ENCODE assay signal across 21 cellular contexts in genomic region chr22:21933413-21933812, GRCh38. TPM values are rescaled to one million over a fixed set of nuclear protein-coding genes. Genes with fewer than 3 reads are reported as not detected.
DNase-seq lines count a peak whose midpoint lies in the region; ATAC-seq and TF ChIP-seq lines count a peak whose summit lies in the region.
"Had no signal": no experiment of that assay in that cellular context is flagged by ENCODE, and none has a peak within 500 bp of the region (broad histone marks: within the 10 kb centered on the region; RNA-seq: fewer than 3 reads in every experiment).

No MANE protein-coding gene starts in this region.

- no peak overlapping the region for H3K56ac ChIP-seq in mesendoderm (ENCODE audit: low read length)

- peaks cover 36% of the 10 kb centered on the region for H3K4me1 Mint-ChIP-seq in CD14-positive monocyte
- peaks cover 18% of the 10 kb centered on the region for H3K4me1 Mint-ChIP-seq in osteocyte (ENCODE audit: unreplicated experiment)
- peaks cover 7 to 17% (median 13%) of the 10 kb centered on the region in 3 donors for H3K4me1 Mint-ChIP-seq in CD8-positive, alpha-beta memory T cell

- H3K27me3 ChIP-seq in dorsolateral prefrontal cortex (no peaks in the 10 kb centered on the region), mesendoderm (ENCODE audit: insufficient read depth, low read length, poor library complexity) (no peaks in the 10 kb centered on the region)
- no peaks in the 10 kb centered on the region for H3K27me3 ChIP-seq in CD8-positive, alpha-beta memory T cell (ENCODE audit: insufficient read depth, low read length, poor library complexity, severe bottlenecking)
- H3K27me3 ChIP-seq: BLaER1 had no signal

- no peak overlapping the region for H4K8ac ChIP-seq in mesendoderm (ENCODE audit: low read depth, low read length)

- no peak overlapping the region for H3K9ac ChIP-seq in mesendoderm (ENCODE audit: low read length)
- H3K9ac ChIP-seq: BLaER1 had no signal

- intact Hi-C loops in CD14-positive monocyte (cut with micrococcal nuclease) (loop anchor here (10.0 kb wide), 3 partner anchors 119 to 279 kb away; no protein-coding TSS in a partner anchor), dorsolateral prefrontal cortex (cut with DNase I) (loop anchor here (5.0 to 10.0 kb wide), 2 partner anchors 66 to 139 kb away; partner anchors contain the start of gene MAPK1 (in 1 of the 2))

- no peaks in the 10 kb centered on the region for H3K9me3 ChIP-seq in CD8-positive, alpha-beta memory T cell (ENCODE audit: low read length)
- H3K9me3 ChIP-seq: A549, BLaER1, HAP-1 had no signal

- WGBS in mesendoderm (ENCODE audit: extremely low coverage, insufficient coverage, low lambda C conversion rate): no CpG with 5 or more reads among the region's 23 CpGs

- H3K27me3 Mint-ChIP-seq in CD14-positive monocyte (ENCODE audit: low read depth in 3 of 3) (no peaks in the 10 kb centered on the region), osteocyte (ENCODE audit: unreplicated experiment) (no peaks in the 10 kb centered on the region)
- H3K27me3 Mint-ChIP-seq in CD8-positive, alpha-beta memory T cell: no peaks in the 10 kb centered on the region

- no peaks in the 10 kb centered on the region for H3K79me1 ChIP-seq in mesendoderm (ENCODE audit: low read length)

- CTCF ChIA-PET in CD8-positive, alpha-beta memory T cell (lab: Charles Lee): no interaction called here

- H3K27ac ChIP-seq in dorsolateral prefrontal cortex (peak overlapping the region in 50 of 59 donors; percentile 2 to 99 (median 66)), temporal lobe (ENCODE audit: low read depth, low read length) (peak overlapping the region; percentile 18), mesendoderm (ENCODE audit: low read depth, low read length) (no peak overlapping the region)
- H3K27ac ChIP-seq in CD8-positive, alpha-beta memory T cell (ENCODE audit: low read depth, low read length): no peak overlapping the region
- H3K27ac ChIP-seq: 22Rv1, A549, BLaER1 had no signal

- no peaks in the 10 kb centered on the region for H3K79me2 ChIP-seq in mesendoderm (ENCODE audit: control insufficient read depth, insufficient read depth, low read length)

- H3K4me1 ChIP-seq in mesendoderm (ENCODE audit: control insufficient read depth, low read depth, low read length): no peaks in the 10 kb centered on the region
- H3K4me1 ChIP-seq in CD8-positive, alpha-beta memory T cell (ENCODE audit: insufficient read depth, low read length): peaks cover 12% of the 10 kb centered on the region

- no peak overlapping the region for H3K23ac ChIP-seq in mesendoderm (ENCODE audit: low read length)

- H3K4ac ChIP-seq in mesendoderm (ENCODE audit: low read depth, low read length): no peak overlapping the region

- H3K36me3 Mint-ChIP-seq in CD14-positive monocyte (peaks cover 55 to 73% of the 10 kb centered on the region in 2 donors), osteocyte (ENCODE audit: unreplicated experiment) (peaks cover 23% of the 10 kb centered on the region)
- H3K36me3 Mint-ChIP-seq in CD8-positive, alpha-beta memory T cell: peaks cover 0 to 44% (median 11%) of the 10 kb centered on the region in 3 donors

- H3K36me3 ChIP-seq in mesendoderm (ENCODE audit: control insufficient read depth, insufficient read depth, low read length): peaks cover 4% of the 10 kb centered on the region
- peaks cover 39% of the 10 kb centered on the region for H3K36me3 ChIP-seq in CD8-positive, alpha-beta memory T cell (ENCODE audit: insufficient read depth, low read length)

- H3K27ac Mint-ChIP-seq in CD14-positive monocyte (peak overlapping the region in 1 of 7 donors; percentile 9), osteocyte (ENCODE audit: unreplicated experiment) (no peak overlapping the region)
- no peak overlapping the region for H3K27ac Mint-ChIP-seq in CD8-positive, alpha-beta memory T cell
- H3K27ac Mint-ChIP-seq: CD8-positive, alpha-beta T cell had no signal

- H3K4me3 ChIP-seq in dorsolateral prefrontal cortex (peak overlapping the region in 24 of 59 donors; percentile 7 to 51 (median 28)), mesendoderm (ENCODE audit: low read length) (no peak overlapping the region)
- H3K4me3 ChIP-seq in CD8-positive, alpha-beta memory T cell (ENCODE audit: low read length): no peak overlapping the region
- H3K4me3 ChIP-seq: A549, BLaER1, GM12878, HAP-1 had no signal

- no peak overlapping the region for H3K18ac ChIP-seq in mesendoderm (ENCODE audit: low read length)

- peak; percentile 33 for DNase-seq in CD14-positive monocyte (ENCODE audit: low spot score)
- DNase-seq in dorsolateral prefrontal cortex: no peak
- peak; percentile 82 for DNase-seq in osteocyte (ENCODE audit: extremely low spot score, unreplicated experiment)
- no peak for DNase-seq in mesendoderm
- no peak for DNase-seq in activated CD8-positive, alpha-beta memory T cell treated with anti-CD3 and anti-CD28 coated beads for 24 hours
- DNase-seq in CD8-positive, alpha-beta memory T cell: no peak
- DNase-seq: AML-193; CD8-positive, alpha-beta T cell; COR-L47; DMS 273 treated with DMSO at 0.1 percent for 48 hours; DMS53; DND-41; EL; IMR-90 had no signal

- no peak for TF ChIP-seq CTCF in CD14-positive monocyte (IDR thresholded peaks at IDR 0.05)
- no peak for TF ChIP-seq CTCF in dorsolateral prefrontal cortex (IDR thresholded peaks at IDR 0.05 in 54 of 56, conservative IDR thresholded peaks at IDR 0.05 in 2 of 56; ENCODE audit: low read depth in 1 of 56, partially characterized antibody in 56 of 56)
- no peak for TF ChIP-seq CTCF in osteocyte (IDR thresholded peaks at IDR 0.05)

- H3K4me3 Mint-ChIP-seq in CD14-positive monocyte: no peak overlapping the region
- H3K4me3 Mint-ChIP-seq in osteocyte (ENCODE audit: unreplicated experiment): no peak overlapping the region
- no peak overlapping the region for H3K4me3 Mint-ChIP-seq in CD8-positive, alpha-beta memory T cell
- H3K4me3 Mint-ChIP-seq: CD8-positive, alpha-beta T cell had no signal

- POLR2A ChIA-PET in CD8-positive, alpha-beta memory T cell (lab: Charles Lee): no interaction called here

- no peak overlapping the region for H2AK5ac ChIP-seq in mesendoderm (ENCODE audit: low read length)

- H2BK5ac ChIP-seq in mesendoderm (ENCODE audit: low read length): no peak overlapping the region

- no peak overlapping the region for H4K5ac ChIP-seq in mesendoderm (ENCODE audit: low read length)

- no peak for ATAC-seq in HG03469 (IDR thresholded peaks at IDR 0.05; ENCODE audit: unreplicated experiment)
- ATAC-seq: A549; CD8-positive, alpha-beta T cell; GM12878 had no signal

- H2BK120ac ChIP-seq in mesendoderm (ENCODE audit: low read depth, low read length): no peak overlapping the region

- no peaks in the 10 kb centered on the region for H3K9me3 Mint-ChIP-seq in CD14-positive monocyte
- no peaks in the 10 kb centered on the region for H3K9me3 Mint-ChIP-seq in osteocyte (ENCODE audit: unreplicated experiment)
- no peaks in the 10 kb centered on the region for H3K9me3 Mint-ChIP-seq in CD8-positive, alpha-beta memory T cell
- H3K9me3 Mint-ChIP-seq: CD8-positive, alpha-beta T cell had no signal

- H2BK15ac ChIP-seq in mesendoderm (replicated peaks; ENCODE audit: low read depth): no peak overlapping the region

- no peak overlapping the region for H3K4me2 ChIP-seq in mesendoderm (ENCODE audit: low read length)
- H3K4me2 ChIP-seq: A549, BLaER1 had no signal

RNA-seq across cellular contexts. Expression of gene PPM1F, which starts 19.2 kb away (rescaled TPM):
- polyA plus RNA-seq in CD14-positive monocyte: 10 to 100 TPM; 28.8 to 37.2 TPM
- total RNA-seq in dorsolateral prefrontal cortex (10 to 100 TPM; 22.1 to 52.4 (median 37.5) TPM), osteocyte (37.6 and 40.2 TPM in 2 replicates), temporal lobe (16.0 TPM)
- polyA plus RNA-seq in mesendoderm (2013, experiment 1 of 2): 12.7 TPM
- polyA plus RNA-seq in mesendoderm (2013, experiment 2 of 2): 15.2 TPM
- 10 to 100 TPM; 25.4 to 29.1 TPM for total RNA-seq in CD8-positive, alpha-beta memory T cell
- polyA plus RNA-seq in CD8-positive, alpha-beta memory T cell: 9.2 TPM

RNA-seq across cellular contexts. Expression of gene TOP3B, which starts 49.2 kb away (rescaled TPM):
- 1 to 10 TPM; 9.0 to 9.5 TPM for polyA plus RNA-seq in CD14-positive monocyte
- 10 to 100 TPM; 16.8 to 59.9 (median 32.5) TPM for total RNA-seq in dorsolateral prefrontal cortex
- 37.0 and 46.0 TPM in 2 replicates for total RNA-seq in osteocyte
- total RNA-seq in temporal lobe: 12.3 TPM
- polyA plus RNA-seq in mesendoderm (2013, experiment 1 of 2): 21.9 TPM
- polyA plus RNA-seq in mesendoderm (2013, experiment 2 of 2): 23.7 TPM
- total RNA-seq in CD8-positive, alpha-beta memory T cell: 10 to 100 TPM; 30.1 to 36.9 TPM
- polyA plus RNA-seq in CD8-positive, alpha-beta memory T cell: 17.3 TPM

Comparison
In these comparisons a context has a peak if more than half of its experiments do, and no peak if none do; other contexts are left out.
1. DNase-seq: peak in CD14-positive monocyte (single experiment) and osteocyte (single experiment); none in dorsolateral prefrontal cortex (0 of 10), mesendoderm (single experiment), activated CD8-positive, alpha-beta memory T cell treated with anti-CD3 and anti-CD28 coated beads for 24 hours (single experiment) and CD8-positive, alpha-beta memory T cell (0 of 5).
2. H3K27ac ChIP-seq: peak in dorsolateral prefrontal cortex (50 of 59) and temporal lobe (single experiment); none in mesendoderm (single experiment) and CD8-positive, alpha-beta memory T cell (single experiment).